In the genomic region with DNA sequence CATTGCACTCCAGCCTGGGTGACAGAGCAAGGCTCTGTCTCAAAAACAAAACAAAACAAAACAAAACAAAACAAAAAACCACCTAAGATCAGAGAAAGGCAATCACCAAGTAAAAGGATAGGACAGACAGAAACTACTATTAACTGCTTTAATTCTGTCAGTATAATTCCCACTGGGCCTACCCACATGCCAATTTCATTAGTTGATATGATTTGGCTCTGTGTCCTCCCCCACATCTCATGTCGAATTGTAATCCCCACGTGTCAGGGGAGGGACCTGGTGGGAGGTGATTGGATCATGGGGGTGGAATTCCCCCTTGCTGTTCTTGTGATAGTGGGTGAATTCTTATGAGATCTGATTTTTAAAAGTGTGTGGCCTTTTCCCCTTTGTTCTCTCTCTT, we compare ENCODE assay signal across 19 cellular contexts. TPM values are rescaled to one million over a fixed set of nuclear protein-coding genes. Genes with fewer than 3 reads are reported as not detected.
DNase-seq lines count a peak whose midpoint lies in the region; ATAC-seq and TF ChIP-seq lines count a peak whose summit lies in the region.
"Had no signal": no experiment of that assay in that cellular context is flagged by ENCODE, and none has a peak within 500 bp of the region (broad histone marks: within the 10 kb centered on the region; RNA-seq: fewer than 3 reads in every experiment).

No MANE protein-coding gene starts in this region.

- no peak overlapping the region for H2BK15ac ChIP-seq in mesenchymal stem cell (ENCODE audit: low read depth, poor library complexity, severe bottlenecking)

- no peaks in the 10 kb centered on the region for H3K79me2 ChIP-seq in mammary epithelial cell (ENCODE audit: insufficient read depth, low read length)

- no peak overlapping the region for H4K91ac ChIP-seq in mesenchymal stem cell (ENCODE audit: low read length)

- dilution Hi-C loops in mammary epithelial cell (cut with HindIII; ENCODE audit: low sequenced_read_pairs), result no loop called here

- H2AFZ ChIP-seq in mammary epithelial cell (ENCODE audit: low read depth, low read length) (no peak overlapping the region), mesenchymal stem cell (ENCODE audit: low read depth, low read length) (no peak overlapping the region)

- H3K9ac ChIP-seq in mammary epithelial cell (ENCODE audit: insufficient read depth, low read length), result no peak overlapping the region
- peak overlapping the region; percentile 49 for H3K9ac ChIP-seq in mesenchymal stem cell (ENCODE audit: low read length)

- no peak overlapping the region for H2BK120ac ChIP-seq in mesenchymal stem cell (ENCODE audit: low read depth, low read length)

- no peak overlapping the region for H4K8ac ChIP-seq in mesenchymal stem cell (ENCODE audit: low read length)

- in situ Hi-C loops in mammary epithelial cell (cut with MboI; ENCODE audit: low sequenced_read_pairs in 2 of 2), result no loop called here
- in situ Hi-C loops in G401 (cut with HindIII; ENCODE audit: low sequenced_read_pairs), result no loop called here

- H3K4me1 ChIP-seq in A673 (ENCODE audit: insufficient read depth, low read length, poor library complexity, severe bottlenecking) (no peaks in the 10 kb centered on the region), mammary epithelial cell (ENCODE audit: insufficient read depth, low read length) (peaks cover 4% of the 10 kb centered on the region), mesenchymal stem cell (ENCODE audit: control insufficient read depth, insufficient read depth, low read depth, low read length) (no peaks in the 10 kb centered on the region)

- intact Hi-C loops in A673 (cut with micrococcal nuclease; ENCODE audit: unreplicated experiment) (no loop called here), mammary epithelial cell (cut with micrococcal nuclease) (no loop called here)

- no peaks in the 10 kb centered on the region for H4K20me1 ChIP-seq in mammary epithelial cell (ENCODE audit: insufficient read depth, low read length)

- H3K14ac ChIP-seq in mesenchymal stem cell (ENCODE audit: low read length in 2 of 2), result no peak overlapping the region

- H2AK5ac ChIP-seq in mesenchymal stem cell (ENCODE audit: low read length, severe bottlenecking), result no peak overlapping the region

- no peak overlapping the region for H2BK12ac ChIP-seq in mesenchymal stem cell (ENCODE audit: low read length in 2 of 2)

- H3K27me3 ChIP-seq in A673 (replicated peaks; ENCODE audit: insufficient read depth, low read depth, low read length, poor library complexity) (no peaks in the 10 kb centered on the region), mammary epithelial cell (ENCODE audit: insufficient read depth, low read length) (no peaks in the 10 kb centered on the region), mesenchymal stem cell (ENCODE audit: control insufficient read depth in 1 of 2, insufficient read depth in 1 of 2, low read length in 2 of 2) (no peaks in the 10 kb centered on the region)
- H3K27me3 ChIP-seq: upper lobe of left lung had no signal

- H2BK5ac ChIP-seq in mesenchymal stem cell (ENCODE audit: low read depth, low read length, poor library complexity, severe bottlenecking), result no peak overlapping the region

- H3K4me3 ChIP-seq in A673 (ENCODE audit: low read depth, low read length, poor library complexity, severe bottlenecking) (no peak overlapping the region), mammary epithelial cell (replicated peaks in 1 of 3; ENCODE audit: insufficient read depth in 1 of 3, low read depth in 2 of 3, low read length in 3 of 3) (no peak overlapping the region), mesenchymal stem cell (ENCODE audit: insufficient read depth in 1 of 2, low read depth in 1 of 2, low read length in 2 of 2) (no peak overlapping the region)
- H3K4me3 ChIP-seq: coronary artery, lower lobe of right lung, upper lobe of left lung had no signal

- DNase-seq in A673 (ENCODE audit: low spot score) (peak; percentile 17), LHCN-M2 (ENCODE audit: low read depth) (peak; percentile 13), mammary epithelial cell (peak; percentile 19), mesenchymal stem cell (no peak), SKM-1 (lab: John Stamatoyannopoulos, UW; ENCODE audit: unreplicated experiment) (no peak), G401 (ENCODE audit: low spot score) (no peak), pons (ENCODE audit: low spot score) (no peak)
- DNase-seq: activated gamma-delta T cell; CD8-positive, alpha-beta T cell; lower lobe of right lung; NCI-H2029 treated with DMSO at 0.1 percent for 48 hours; NCI-H524 treated with DMSO at 0.1 percent for 48 hours; stimulated activated naive CD8-positive, alpha-beta T cell treated with anti-CD3 and anti-CD28 coated beads, Interleukin-15, Interleukin-2, amounts not matched to agents 100 U/mL and 50 U/mL, for 24 hours; T-helper 2 cell; upper lobe of left lung had no signal

- no peak overlapping the region for H3K27ac ChIP-seq in A673 (ENCODE audit: low read depth, low read length, poor library complexity, severe bottlenecking)
- H3K27ac ChIP-seq in mammary epithelial cell (ENCODE audit: insufficient read depth, low read depth, low read length), result no peak overlapping the region
- H3K27ac ChIP-seq in mesenchymal stem cell (ENCODE audit: low read length, poor library complexity, severe bottlenecking), result no peak overlapping the region
- H3K27ac ChIP-seq: coronary artery, lower lobe of right lung had no signal

- no TSS peak for BruUV-seq in A673 (replicated peaks; lab: Mats Ljungman, UMichigan)
- BruUV-seq in mammary epithelial cell (replicated peaks; lab: Mats Ljungman, UMichigan), result no TSS peak

- no peak overlapping the region for H3K23ac ChIP-seq in mesenchymal stem cell (ENCODE audit: low read length in 2 of 2)

- WGBS in mammary epithelial cell (ENCODE audit: low coverage, missing lambda C conversion rate), result 0% methylated on average over 2 of the region's 2 CpGs
- 100% methylated on average over 1 of the region's 2 CpGs for WGBS in mesenchymal stem cell

- CTCF ChIA-PET in A673 (lab: Charles Lee) (no interaction called here), mammary epithelial cell (lab: Charles Lee; ENCODE audit: low non-redundant PET) (no interaction called here)

- H3K79me1 ChIP-seq in mesenchymal stem cell (replicated peaks; ENCODE audit: low read length, poor library complexity, severe bottlenecking), result no peaks in the 10 kb centered on the region

- no peak overlapping the region for H3K18ac ChIP-seq in mesenchymal stem cell (ENCODE audit: low read depth in 1 of 2, low read length in 2 of 2)

- H3K36me3 ChIP-seq in A673 (ENCODE audit: insufficient read depth, low read length, poor library complexity, severe bottlenecking) (no peaks in the 10 kb centered on the region), mammary epithelial cell (ENCODE audit: insufficient read depth, low read length) (no peaks in the 10 kb centered on the region), mesenchymal stem cell (ENCODE audit: control insufficient read depth in 1 of 2, insufficient read depth in 2 of 2, low read depth in 1 of 2, low read length in 2 of 2) (no peaks in the 10 kb centered on the region)
- H3K36me3 ChIP-seq: lower lobe of right lung, upper lobe of left lung had no signal

- no peak overlapping the region for H3K4me2 ChIP-seq in mammary epithelial cell (ENCODE audit: insufficient read depth, low read depth, low read length)
- H3K4me2 ChIP-seq in mesenchymal stem cell (ENCODE audit: low read length, poor library complexity, severe bottlenecking), result no peak overlapping the region

- TF ChIP-seq CTCF in A673 (conservative IDR thresholded peaks at IDR 0.05; ENCODE audit: low read depth, low read length), result no peak
- TF ChIP-seq CTCF in mammary epithelial cell (conservative IDR thresholded peaks at IDR 0.05 in 1 of 2, IDR thresholded peaks at IDR 0.05 in 1 of 2; ENCODE audit: extremely low read depth in 1 of 2, insufficient read depth in 1 of 2, low read depth in 1 of 2, low read length in 2 of 2), result no peak

- POLR2A ChIA-PET in A673 (lab: Charles Lee; ENCODE audit: low non-redundant PET), result no interaction called here

- H3K9me3 ChIP-seq in A673 (ENCODE audit: low read depth, low read length, poor library complexity, severe bottlenecking) (no peaks in the 10 kb centered on the region), mammary epithelial cell (replicated peaks; ENCODE audit: insufficient read depth, low read length) (no peaks in the 10 kb centered on the region), mesenchymal stem cell (ENCODE audit: control insufficient read depth, low read length) (no peaks in the 10 kb centered on the region)
- H3K9me3 ChIP-seq: lower lobe of right lung, upper lobe of left lung had no signal

- no peak for ATAC-seq in GM18511 (IDR thresholded peaks at IDR 0.05; ENCODE audit: unreplicated experiment)
- ATAC-seq: activated CD4-positive, CD25-positive, alpha-beta regulatory T cell treated with anti-CD3 and anti-CD28 coated beads, Interleukin-2, amount 50 U/mL, for 24 hours; CD8-positive, alpha-beta T cell; lower lobe of right lung; natural killer cell treated with Interleukin-12 subunit alpha and Interleukin-12 subunit beta and Interleukin-15 and Interleukin-18, amount 100 ng/mL, for 72 hours; stimulated activated naive CD8-positive, alpha-beta T cell treated with anti-CD3 and anti-CD28 coated beads, Interleukin-15, Interleukin-2, amounts not matched to agents 100 U/mL and 50 U/mL, for 24 hours had no signal

- H3K4ac ChIP-seq in mesenchymal stem cell (ENCODE audit: low read depth in 1 of 2, low read length in 2 of 2), result no peak overlapping the region

RNA-seq across cellular contexts. Expression of gene CAPZB, which starts 27.2 kb away (rescaled TPM):
- total RNA-seq in A673 (2021), result 206 and 214 TPM in 2 replicates
- 97.1 and 134 TPM in 2 replicates for total RNA-seq in LHCN-M2 (2014; rRNA removed)
- polyA plus RNA-seq in LHCN-M2 (2012), result 454 TPM
- 100 to 1,000 TPM; 134 to 309 TPM for total RNA-seq in mammary epithelial cell
- 337 TPM for polyA plus RNA-seq in mammary epithelial cell
- polyA minus RNA-seq in mammary epithelial cell, result 222 TPM
- 431 TPM for polyA plus RNA-seq in mesenchymal stem cell (2013, experiment 1 of 2)
- polyA plus RNA-seq in mesenchymal stem cell (2013, experiment 2 of 2), result 426 TPM
- 342 and 345 TPM in 2 replicates for total RNA-seq in G401 (2014; rRNA removed; shearing (Covaris generic))

Comparison
In these comparisons a context has a peak if more than half of its experiments do, and no peak if none do; other contexts are left out.
1. DNase-seq: peak in A673 (single experiment), LHCN-M2 (single experiment) and mammary epithelial cell (single experiment); none in mesenchymal stem cell (single experiment), SKM-1 (single experiment), G401 (single experiment) and pons (single experiment).